1 cellular context compared by ENCODE assay signal in the genomic region with DNA sequence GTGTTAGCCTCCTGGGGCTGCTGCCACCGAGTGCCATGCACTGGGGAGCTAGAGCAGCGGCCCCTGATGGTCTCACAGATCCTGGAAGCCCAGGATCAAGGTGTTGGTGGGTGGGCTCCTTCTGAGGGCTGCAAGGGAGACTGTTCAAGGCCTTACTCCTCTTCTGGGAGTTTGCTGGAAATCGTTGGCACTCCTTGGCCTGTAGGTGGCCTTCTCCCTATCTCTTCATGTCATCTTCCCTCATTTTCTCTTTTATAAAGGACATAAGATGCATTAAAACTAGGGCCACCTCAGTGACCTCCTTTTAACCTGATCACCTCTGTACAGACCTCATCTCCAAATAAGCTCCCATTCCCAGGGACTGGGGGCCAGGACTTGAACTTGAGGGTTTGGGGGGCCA.
TF ChIP-seq lines count a peak whose summit lies in the region.

No MANE protein-coding gene starts in this region.

TF ChIP-seq in GM12878, 131 proteins besides CTCF, POLR2A, EP300 and RAD21:
- TF ChIP-seq ATF7 (IDR thresholded peaks at IDR 0.05; ENCODE audit: low read depth) (no peak), JUNB (IDR thresholded peaks at IDR 0.05) (no peak), FOXM1 (IDR thresholded peaks at IDR 0.05; ENCODE audit: low read depth, low read length) (no peak), SREBF2 (IDR thresholded peaks at IDR 0.05; ENCODE audit: low read length) (no peak), POLR2AphosphoS5 (IDR thresholded peaks at IDR 0.05; ENCODE audit: low read length) (no peak), FOS (IDR thresholded peaks at IDR 0.05; ENCODE audit: borderline replicate concordance, extremely low read depth, insufficient read length) (no peak), ZSCAN29 (IDR thresholded peaks at IDR 0.05) (no peak), ZNF217 (IDR thresholded peaks at IDR 0.05) (no peak), PAX8 (IDR thresholded peaks at IDR 0.05) (no peak), RAD51 (IDR thresholded peaks at IDR 0.05) (no peak), ZNF24 (IDR thresholded peaks at IDR 0.05) (no peak), SMAD1 (IDR thresholded peaks at IDR 0.05; ENCODE audit: low read depth, partially characterized antibody) (no peak), JUND (IDR thresholded peaks at IDR 0.05; ENCODE audit: low read depth, low read length) (no peak)
- TF ChIP-seq, protein P1, sequence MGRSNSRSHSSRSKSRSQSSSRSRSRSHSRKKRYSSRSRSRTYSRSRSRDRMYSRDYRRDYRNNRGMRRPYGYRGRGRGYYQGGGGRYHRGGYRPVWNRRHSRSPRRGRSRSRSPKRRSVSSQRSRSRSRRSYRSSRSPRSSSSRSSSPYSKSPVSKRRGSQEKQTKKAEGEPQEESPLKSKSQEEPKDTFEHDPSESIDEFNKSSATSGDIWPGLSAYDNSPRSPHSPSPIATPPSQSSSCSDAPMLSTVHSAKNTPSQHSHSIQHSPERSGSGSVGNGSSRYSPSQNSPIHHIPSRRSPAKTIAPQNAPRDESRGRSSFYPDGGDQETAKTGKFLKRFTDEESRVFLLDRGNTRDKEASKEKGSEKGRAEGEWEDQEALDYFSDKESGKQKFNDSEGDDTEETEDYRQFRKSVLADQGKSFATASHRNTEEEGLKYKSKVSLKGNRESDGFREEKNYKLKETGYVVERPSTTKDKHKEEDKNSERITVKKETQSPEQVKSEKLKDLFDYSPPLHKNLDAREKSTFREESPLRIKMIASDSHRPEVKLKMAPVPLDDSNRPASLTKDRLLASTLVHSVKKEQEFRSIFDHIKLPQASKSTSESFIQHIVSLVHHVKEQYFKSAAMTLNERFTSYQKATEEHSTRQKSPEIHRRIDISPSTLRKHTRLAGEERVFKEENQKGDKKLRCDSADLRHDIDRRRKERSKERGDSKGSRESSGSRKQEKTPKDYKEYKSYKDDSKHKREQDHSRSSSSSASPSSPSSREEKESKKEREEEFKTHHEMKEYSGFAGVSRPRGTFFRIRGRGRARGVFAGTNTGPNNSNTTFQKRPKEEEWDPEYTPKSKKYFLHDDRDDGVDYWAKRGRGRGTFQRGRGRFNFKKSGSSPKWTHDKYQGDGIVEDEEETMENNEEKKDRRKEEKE (IDR thresholded peaks at IDR 0.05) = no peak
- TF ChIP-seq, protein P2, sequence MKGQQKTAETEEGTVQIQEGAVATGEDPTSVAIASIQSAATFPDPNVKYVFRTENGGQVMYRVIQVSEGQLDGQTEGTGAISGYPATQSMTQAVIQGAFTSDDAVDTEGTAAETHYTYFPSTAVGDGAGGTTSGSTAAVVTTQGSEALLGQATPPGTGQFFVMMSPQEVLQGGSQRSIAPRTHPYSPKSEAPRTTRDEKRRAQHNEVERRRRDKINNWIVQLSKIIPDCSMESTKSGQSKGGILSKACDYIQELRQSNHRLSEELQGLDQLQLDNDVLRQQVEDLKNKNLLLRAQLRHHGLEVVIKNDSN (IDR thresholded peaks at IDR 0.05; ENCODE audit: borderline replicate concordance, extremely low read length, insufficient read depth, low read depth, low read length) = no peak
- TF ChIP-seq, protein P3, sequence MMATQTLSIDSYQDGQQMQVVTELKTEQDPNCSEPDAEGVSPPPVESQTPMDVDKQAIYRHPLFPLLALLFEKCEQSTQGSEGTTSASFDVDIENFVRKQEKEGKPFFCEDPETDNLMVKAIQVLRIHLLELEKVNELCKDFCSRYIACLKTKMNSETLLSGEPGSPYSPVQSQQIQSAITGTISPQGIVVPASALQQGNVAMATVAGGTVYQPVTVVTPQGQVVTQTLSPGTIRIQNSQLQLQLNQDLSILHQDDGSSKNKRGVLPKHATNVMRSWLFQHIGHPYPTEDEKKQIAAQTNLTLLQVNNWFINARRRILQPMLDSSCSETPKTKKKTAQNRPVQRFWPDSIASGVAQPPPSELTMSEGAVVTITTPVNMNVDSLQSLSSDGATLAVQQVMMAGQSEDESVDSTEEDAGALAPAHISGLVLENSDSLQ (IDR thresholded peaks at IDR 0.05) = no peak
- TF ChIP-seq, protein P4, sequence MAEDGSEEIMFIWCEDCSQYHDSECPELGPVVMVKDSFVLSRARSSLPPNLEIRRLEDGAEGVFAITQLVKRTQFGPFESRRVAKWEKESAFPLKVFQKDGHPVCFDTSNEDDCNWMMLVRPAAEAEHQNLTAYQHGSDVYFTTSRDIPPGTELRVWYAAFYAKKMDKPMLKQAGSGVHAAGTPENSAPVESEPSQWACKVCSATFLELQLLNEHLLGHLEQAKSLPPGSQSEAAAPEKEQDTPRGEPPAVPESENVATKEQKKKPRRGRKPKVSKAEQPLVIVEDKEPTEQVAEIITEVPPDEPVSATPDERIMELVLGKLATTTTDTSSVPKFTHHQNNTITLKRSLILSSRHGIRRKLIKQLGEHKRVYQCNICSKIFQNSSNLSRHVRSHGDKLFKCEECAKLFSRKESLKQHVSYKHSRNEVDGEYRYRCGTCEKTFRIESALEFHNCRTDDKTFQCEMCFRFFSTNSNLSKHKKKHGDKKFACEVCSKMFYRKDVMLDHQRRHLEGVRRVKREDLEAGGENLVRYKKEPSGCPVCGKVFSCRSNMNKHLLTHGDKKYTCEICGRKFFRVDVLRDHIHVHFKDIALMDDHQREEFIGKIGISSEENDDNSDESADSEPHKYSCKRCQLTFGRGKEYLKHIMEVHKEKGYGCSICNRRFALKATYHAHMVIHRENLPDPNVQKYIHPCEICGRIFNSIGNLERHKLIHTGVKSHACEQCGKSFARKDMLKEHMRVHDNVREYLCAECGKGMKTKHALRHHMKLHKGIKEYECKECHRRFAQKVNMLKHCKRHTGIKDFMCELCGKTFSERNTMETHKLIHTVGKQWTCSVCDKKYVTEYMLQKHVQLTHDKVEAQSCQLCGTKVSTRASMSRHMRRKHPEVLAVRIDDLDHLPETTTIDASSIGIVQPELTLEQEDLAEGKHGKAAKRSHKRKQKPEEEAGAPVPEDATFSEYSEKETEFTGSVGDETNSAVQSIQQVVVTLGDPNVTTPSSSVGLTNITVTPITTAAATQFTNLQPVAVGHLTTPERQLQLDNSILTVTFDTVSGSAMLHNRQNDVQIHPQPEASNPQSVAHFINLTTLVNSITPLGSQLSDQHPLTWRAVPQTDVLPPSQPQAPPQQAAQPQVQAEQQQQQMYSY (CRISPR knock-in tag; IDR thresholded peaks at IDR 0.05) = no peak
- TF ChIP-seq, protein P5, sequence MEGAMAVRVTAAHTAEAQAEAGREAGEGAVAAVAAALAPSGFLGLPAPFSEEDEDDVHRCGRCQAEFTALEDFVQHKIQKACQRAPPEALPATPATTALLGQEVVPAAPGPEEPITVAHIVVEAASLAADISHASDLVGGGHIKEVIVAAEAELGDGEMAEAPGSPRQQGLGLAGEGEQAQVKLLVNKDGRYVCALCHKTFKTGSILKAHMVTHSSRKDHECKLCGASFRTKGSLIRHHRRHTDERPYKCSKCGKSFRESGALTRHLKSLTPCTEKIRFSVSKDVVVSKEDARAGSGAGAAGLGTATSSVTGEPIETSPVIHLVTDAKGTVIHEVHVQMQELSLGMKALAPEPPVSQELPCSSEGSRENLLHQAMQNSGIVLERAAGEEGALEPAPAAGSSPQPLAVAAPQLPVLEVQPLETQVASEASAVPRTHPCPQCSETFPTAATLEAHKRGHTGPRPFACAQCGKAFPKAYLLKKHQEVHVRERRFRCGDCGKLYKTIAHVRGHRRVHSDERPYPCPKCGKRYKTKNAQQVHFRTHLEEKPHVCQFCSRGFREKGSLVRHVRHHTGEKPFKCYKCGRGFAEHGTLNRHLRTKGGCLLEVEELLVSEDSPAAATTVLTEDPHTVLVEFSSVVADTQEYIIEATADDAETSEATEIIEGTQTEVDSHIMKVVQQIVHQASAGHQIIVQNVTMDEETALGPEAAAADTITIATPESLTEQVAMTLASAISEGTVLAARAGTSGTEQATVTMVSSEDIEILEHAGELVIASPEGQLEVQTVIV (IDR thresholded peaks at IDR 0.05; ENCODE audit: borderline replicate concordance, partially characterized antibody) = no peak
- TF ChIP-seq, protein P6, sequence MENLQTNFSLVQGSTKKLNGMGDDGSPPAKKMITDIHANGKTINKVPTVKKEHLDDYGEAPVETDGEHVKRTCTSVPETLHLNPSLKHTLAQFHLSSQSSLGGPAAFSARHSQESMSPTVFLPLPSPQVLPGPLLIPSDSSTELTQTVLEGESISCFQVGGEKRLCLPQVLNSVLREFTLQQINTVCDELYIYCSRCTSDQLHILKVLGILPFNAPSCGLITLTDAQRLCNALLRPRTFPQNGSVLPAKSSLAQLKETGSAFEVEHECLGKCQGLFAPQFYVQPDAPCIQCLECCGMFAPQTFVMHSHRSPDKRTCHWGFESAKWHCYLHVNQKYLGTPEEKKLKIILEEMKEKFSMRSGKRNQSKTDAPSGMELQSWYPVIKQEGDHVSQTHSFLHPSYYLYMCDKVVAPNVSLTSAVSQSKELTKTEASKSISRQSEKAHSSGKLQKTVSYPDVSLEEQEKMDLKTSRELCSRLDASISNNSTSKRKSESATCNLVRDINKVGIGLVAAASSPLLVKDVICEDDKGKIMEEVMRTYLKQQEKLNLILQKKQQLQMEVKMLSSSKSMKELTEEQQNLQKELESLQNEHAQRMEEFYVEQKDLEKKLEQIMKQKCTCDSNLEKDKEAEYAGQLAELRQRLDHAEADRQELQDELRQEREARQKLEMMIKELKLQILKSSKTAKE (IDR thresholded peaks at IDR 0.05; ENCODE audit: low read depth, poor library complexity, severe bottlenecking) = no peak
- TF ChIP-seq, protein P7, sequence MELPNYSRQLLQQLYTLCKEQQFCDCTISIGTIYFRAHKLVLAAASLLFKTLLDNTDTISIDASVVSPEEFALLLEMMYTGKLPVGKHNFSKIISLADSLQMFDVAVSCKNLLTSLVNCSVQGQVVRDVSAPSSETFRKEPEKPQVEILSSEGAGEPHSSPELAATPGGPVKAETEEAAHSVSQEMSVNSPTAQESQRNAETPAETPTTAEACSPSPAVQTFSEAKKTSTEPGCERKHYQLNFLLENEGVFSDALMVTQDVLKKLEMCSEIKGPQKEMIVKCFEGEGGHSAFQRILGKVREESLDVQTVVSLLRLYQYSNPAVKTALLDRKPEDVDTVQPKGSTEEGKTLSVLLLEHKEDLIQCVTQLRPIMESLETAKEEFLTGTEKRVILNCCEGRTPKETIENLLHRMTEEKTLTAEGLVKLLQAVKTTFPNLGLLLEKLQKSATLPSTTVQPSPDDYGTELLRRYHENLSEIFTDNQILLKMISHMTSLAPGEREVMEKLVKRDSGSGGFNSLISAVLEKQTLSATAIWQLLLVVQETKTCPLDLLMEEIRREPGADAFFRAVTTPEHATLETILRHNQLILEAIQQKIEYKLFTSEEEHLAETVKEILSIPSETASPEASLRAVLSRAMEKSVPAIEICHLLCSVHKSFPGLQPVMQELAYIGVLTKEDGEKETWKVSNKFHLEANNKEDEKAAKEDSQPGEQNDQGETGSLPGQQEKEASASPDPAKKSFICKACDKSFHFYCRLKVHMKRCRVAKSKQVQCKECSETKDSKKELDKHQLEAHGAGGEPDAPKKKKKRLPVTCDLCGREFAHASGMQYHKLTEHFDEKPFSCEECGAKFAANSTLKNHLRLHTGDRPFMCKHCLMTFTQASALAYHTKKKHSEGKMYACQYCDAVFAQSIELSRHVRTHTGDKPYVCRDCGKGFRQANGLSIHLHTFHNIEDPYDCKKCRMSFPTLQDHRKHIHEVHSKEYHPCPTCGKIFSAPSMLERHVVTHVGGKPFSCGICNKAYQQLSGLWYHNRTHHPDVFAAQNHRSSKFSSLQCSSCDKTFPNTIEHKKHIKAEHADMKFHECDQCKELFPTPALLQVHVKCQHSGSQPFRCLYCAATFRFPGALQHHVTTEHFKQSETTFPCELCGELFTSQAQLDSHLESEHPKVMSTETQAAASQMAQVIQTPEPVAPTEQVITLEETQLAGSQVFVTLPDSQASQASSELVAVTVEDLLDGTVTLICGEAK (IDR thresholded peaks at IDR 0.05; ENCODE audit: borderline replicate concordance) = no peak
